In the genomic region with DNA sequence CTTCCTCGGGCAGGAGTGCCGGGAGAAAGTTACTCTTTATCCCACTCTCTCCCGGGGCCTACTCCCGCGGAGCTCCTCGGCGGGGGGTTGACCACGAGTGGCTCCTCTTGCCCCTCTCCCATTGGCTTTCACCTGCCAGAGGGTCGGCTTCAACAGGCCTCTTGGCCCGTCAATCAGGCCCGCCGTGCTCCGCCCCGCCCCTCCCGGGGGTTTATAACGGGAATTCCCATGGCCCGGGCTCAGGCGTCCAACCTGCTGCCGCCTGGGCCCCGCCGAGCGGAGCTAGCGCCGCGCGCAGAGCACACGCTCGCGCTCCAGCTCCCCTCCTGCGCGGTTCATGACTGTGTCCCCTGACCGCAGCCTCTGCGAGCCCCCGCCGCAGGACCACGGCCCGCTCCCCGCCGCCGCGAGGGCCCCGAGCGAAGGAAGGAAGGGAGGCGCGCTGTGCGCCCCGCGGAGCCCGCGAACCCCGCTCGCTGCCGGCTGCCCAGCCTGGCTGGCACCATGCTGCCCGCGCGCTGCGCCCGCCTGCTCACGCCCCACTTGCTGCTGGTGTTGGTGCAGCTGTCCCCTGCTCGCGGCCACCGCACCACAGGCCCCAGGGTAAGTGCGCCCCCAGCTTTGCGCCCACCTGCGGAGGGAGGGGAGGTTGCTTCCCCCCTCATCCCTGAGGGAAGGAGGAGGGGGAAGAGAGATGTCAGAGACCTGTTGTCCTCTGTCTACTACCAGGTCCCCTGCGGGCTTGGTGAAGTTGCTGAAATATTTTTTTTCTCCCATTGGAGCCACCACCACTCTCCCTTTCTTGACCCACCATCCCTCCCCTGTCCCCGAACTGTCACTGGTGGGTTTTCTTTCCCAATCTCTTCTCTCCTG, we compare ENCODE assay signal across 8 cellular contexts. TPM values are rescaled to one million over a fixed set of nuclear protein-coding genes. Genes with fewer than 3 reads are reported as not detected.
DNase-seq lines count a peak whose midpoint lies in the region; ATAC-seq and TF ChIP-seq lines count a peak whose summit lies in the region.

A gene with protein sequence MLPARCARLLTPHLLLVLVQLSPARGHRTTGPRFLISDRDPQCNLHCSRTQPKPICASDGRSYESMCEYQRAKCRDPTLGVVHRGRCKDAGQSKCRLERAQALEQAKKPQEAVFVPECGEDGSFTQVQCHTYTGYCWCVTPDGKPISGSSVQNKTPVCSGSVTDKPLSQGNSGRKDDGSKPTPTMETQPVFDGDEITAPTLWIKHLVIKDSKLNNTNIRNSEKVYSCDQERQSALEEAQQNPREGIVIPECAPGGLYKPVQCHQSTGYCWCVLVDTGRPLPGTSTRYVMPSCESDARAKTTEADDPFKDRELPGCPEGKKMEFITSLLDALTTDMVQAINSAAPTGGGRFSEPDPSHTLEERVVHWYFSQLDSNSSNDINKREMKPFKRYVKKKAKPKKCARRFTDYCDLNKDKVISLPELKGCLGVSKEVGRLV (plus strand): TSS at position 242 of the 873 bp plus-strand sequence. CDS start 263 bp downstream, at position 505.

- no peak within 1 kb of the TSS for H3K27ac ChIP-seq in left ventricle myocardium inferior (replicated peaks)

- no peaks in the 10 kb centered on the region for H3K36me3 Mint-ChIP-seq in activated CD8-positive, alpha-beta T cell treated with anti-CD3 and anti-CD28 coated beads, Interleukin-2, amount 10 ng/mL, durations not matched to agents 7 days and 5 days (ENCODE audit: low read depth)

- TF ChIP-seq CTCF in left ventricle myocardium inferior (IDR thresholded peaks at IDR 0.05; ENCODE audit: borderline replicate concordance): no peak

- H3K9me3 Mint-ChIP-seq in activated CD8-positive, alpha-beta T cell treated with anti-CD3 and anti-CD28 coated beads, Interleukin-2, amount 10 ng/mL, durations not matched to agents 7 days and 5 days (ENCODE audit: insufficient read depth): no peaks in the 10 kb centered on the region

- H3K4me1 ChIP-seq in left ventricle myocardium inferior: peaks cover 9% of the 10 kb centered on the region

- H3K27me3 ChIP-seq in left ventricle myocardium inferior (ENCODE audit: low read depth): peaks cover 76% of the 10 kb centered on the region

- no peaks in the 10 kb centered on the region for H3K36me3 ChIP-seq in left ventricle myocardium inferior

- peak; percentile 30 for ATAC-seq in activated CD8-positive, alpha-beta T cell treated with anti-CD3 and anti-CD28 coated beads, Interleukin-2, amount 10 ng/mL, durations not matched to agents 7 days and 5 days
- ATAC-seq in GM21423 (IDR thresholded peaks at IDR 0.05; ENCODE audit: unreplicated experiment): no peak

- H3K27ac Mint-ChIP-seq in activated CD8-positive, alpha-beta T cell treated with anti-CD3 and anti-CD28 coated beads, Interleukin-2, amount 10 ng/mL, durations not matched to agents 7 days and 5 days: no peak within 1 kb of the TSS

- POLR2A ChIA-PET in activated CD8-positive, alpha-beta T cell treated with anti-CD3 and anti-CD28 coated beads, Interleukin-2, amount 10 ng/mL, durations not matched to agents 7 days and 5 days (lab: Charles Lee): no interaction called here

- H3K27me3 Mint-ChIP-seq in activated CD8-positive, alpha-beta T cell treated with anti-CD3 and anti-CD28 coated beads, Interleukin-2, amount 10 ng/mL, durations not matched to agents 7 days and 5 days (ENCODE audit: low read depth): peaks cover 59% of the 10 kb centered on the region

- peak within 1 kb of the TSS; percentile 56 for H3K4me3 ChIP-seq in left ventricle myocardium inferior

- intact Hi-C loops in left ventricle myocardium inferior (cut with micrococcal nuclease): no loop called here

- H3K4me3 Mint-ChIP-seq in activated CD8-positive, alpha-beta T cell treated with anti-CD3 and anti-CD28 coated beads, Interleukin-2, amount 10 ng/mL, durations not matched to agents 7 days and 5 days: no peak within 1 kb of the TSS

- DNase-seq in DMS 273 (lab: John Stamatoyannopoulos, UW; ENCODE audit: unreplicated experiment) (peak; percentile 95), NCI-H1092 treated with DMSO at 0.1 percent for 48 hours (lab: John Stamatoyannopoulos, UW) (peak; percentile 69), left ventricle myocardium inferior (no peak), renal cortical epithelial cell (ENCODE audit: low read depth) (peak; percentile 17)
- DNase-seq in activated CD8-positive, alpha-beta T cell treated with anti-CD3 and anti-CD28 coated beads, Interleukin-2, amount 10 ng/mL, durations not matched to agents 7 days and 5 days: no peak
- DNase-seq in central memory CD4-positive, alpha-beta T cell: no peak
- DNase-seq in activated CD4-positive, CD25-positive, alpha-beta regulatory T cell (lab: John Stamatoyannopoulos, UW): no peak

- H3K9me3 ChIP-seq in left ventricle myocardium inferior (replicated peaks): no peaks in the 10 kb centered on the region

- CTCF ChIA-PET in activated CD8-positive, alpha-beta T cell treated with anti-CD3 and anti-CD28 coated beads, Interleukin-2, amount 10 ng/mL, durations not matched to agents 7 days and 5 days (lab: Charles Lee): interaction anchor here (4.1 kb wide), 1 partner anchor 149 kb away, joined by 33 read pairs; no protein-coding TSS in a partner anchor

- H3K4me1 Mint-ChIP-seq in activated CD8-positive, alpha-beta T cell treated with anti-CD3 and anti-CD28 coated beads, Interleukin-2, amount 10 ng/mL, durations not matched to agents 7 days and 5 days (ENCODE audit: low read depth): no peaks in the 10 kb centered on the region

RNA-seq across cellular contexts. Expression of the gene that starts here (rescaled TPM):
- not detected for total RNA-seq in activated CD8-positive, alpha-beta T cell treated with anti-CD3 and anti-CD28 coated beads, Interleukin-2, amount 10 ng/mL, durations not matched to agents 7 days and 5 days
- total RNA-seq in left ventricle myocardium inferior (4.4 TPM), renal cortical epithelial cell (0.10 TPM in 1 of 2 replicates, not detected in the other)

Comparison
In these comparisons a context has a peak if more than half of its experiments do, and no peak if none do; other contexts are left out.
1. Peak in ATAC-seq in activated CD8-positive, alpha-beta T cell treated with anti-CD3 and anti-CD28 coated beads, Interleukin-2, amount 10 ng/mL, durations not matched to agents 7 days and 5 days; RNA of the gene not detected or under 1 TPM.
2. Peak in DNase-seq in renal cortical epithelial cell; RNA of the gene not detected or under 1 TPM.
3. DNase-seq: peak in DMS 273 (single experiment) and NCI-H1092 treated with DMSO at 0.1 percent for 48 hours (single experiment); none in activated CD8-positive, alpha-beta T cell treated with anti-CD3 and anti-CD28 coated beads, Interleukin-2, amount 10 ng/mL, durations not matched to agents 7 days and 5 days (single experiment), left ventricle myocardium inferior (single experiment), central memory CD4-positive, alpha-beta T cell (single experiment) and activated CD4-positive, CD25-positive, alpha-beta regulatory T cell (0 of 4).